In genomic region chr5:172721455-172722308, GRCh38 we compare ENCODE assay signal across 11 cellular contexts. TPM values are rescaled to one million over a fixed set of nuclear protein-coding genes. Genes with fewer than 3 reads are reported as not detected.
DNase-seq lines count a peak whose midpoint lies in the region; ATAC-seq lines count a peak whose summit lies in the region.
"Had no signal": no experiment of that assay in that cellular context is flagged by ENCODE, and none has a peak within 500 bp of the region (broad histone marks: within the 10 kb centered on the region; RNA-seq: fewer than 3 reads in every experiment).

No MANE protein-coding gene starts in this region.

- peaks cover 0 to 3% of the 10 kb centered on the region in 2 donors for H3K4me1 ChIP-seq in esophagus (ENCODE audit: control insufficient read depth in 2 of 2, insufficient read depth in 2 of 2, low read length in 1 of 2)
- H3K4me1 ChIP-seq in urinary bladder (ENCODE audit: insufficient read depth) = no peaks in the 10 kb centered on the region

- H3K4me3 ChIP-seq in esophagus (ENCODE audit: low read depth in 1 of 2, low read length in 2 of 2) (no peak overlapping the region), urinary bladder (ENCODE audit: low read depth, low read length) (no peak overlapping the region)

- H3K27me3 Mint-ChIP-seq in activated T-cell treated with anti-CD3 and anti-CD28 coated beads, Interleukin-2, amount 50 U/mL, for 4 hours (ENCODE audit: low read depth) = peaks cover 4% of the 10 kb centered on the region

- no peaks in the 10 kb centered on the region for H3K9me3 ChIP-seq in esophagus (ENCODE audit: control insufficient read depth in 2 of 2, insufficient read depth in 1 of 2, low read depth in 1 of 2, low read length in 1 of 2)

- 38 to 47% methylated on average over 17 of the region's 17 CpGs for WGBS in esophagus, 2 donors
- WGBS in urinary bladder = 42% methylated on average over 17 of the region's 17 CpGs

- H3K4me3 Mint-ChIP-seq in activated T-cell treated with anti-CD3 and anti-CD28 coated beads, Interleukin-2, amount 50 U/mL, for 4 hours = peak overlapping the region; percentile 48
- H3K4me3 Mint-ChIP-seq: neural crest cell had no signal

- no peaks in the 10 kb centered on the region for H3K9me3 Mint-ChIP-seq in activated T-cell treated with anti-CD3 and anti-CD28 coated beads, Interleukin-2, amount 50 U/mL, for 4 hours
- H3K9me3 Mint-ChIP-seq: neural crest cell had no signal

- no peaks in the 10 kb centered on the region for H3K36me3 Mint-ChIP-seq in activated T-cell treated with anti-CD3 and anti-CD28 coated beads, Interleukin-2, amount 50 U/mL, for 4 hours (ENCODE audit: insufficient read depth)

- H3K27me3 ChIP-seq in esophagus (ENCODE audit: control insufficient read depth in 1 of 2, insufficient read depth in 2 of 2, low read length in 2 of 2) = no peaks in the 10 kb centered on the region

- ATAC-seq in activated T-cell treated with anti-CD3 and anti-CD28 coated beads, Interleukin-2, amount 50 U/mL, for 4 hours = peak in 1 of 2 donors; percentile 44
- ATAC-seq: HCT116 had no signal

- DNase-seq in activated T-cell treated with anti-CD3 and anti-CD28 coated beads, Interleukin-2, amount 50 U/mL, for 4 hours = no peak
- DNase-seq in activated T-cell treated with anti-CD3 and anti-CD28 coated beads for 4 hours = no peak
- peak; percentile 94 to 98 for DNase-seq in lung microvascular endothelial cell (ENCODE audit: low read depth in 2 of 2)
- DNase-seq in SKM-1 treated with dmso at 0.1 percent for 144 hours (lab: John Stamatoyannopoulos, UW; ENCODE audit: unreplicated experiment) = no peak
- no peak for DNase-seq in DMS 273 treated with DMSO at 0.1 percent for 48 hours (lab: John Stamatoyannopoulos, UW)
- no peak for DNase-seq in A172 (ENCODE audit: low spot score)
- DNase-seq: NCI-H524 treated with DMSO at 0.1 percent for 48 hours had no signal

- H3K36me3 ChIP-seq in esophagus (ENCODE audit: control insufficient read depth in 2 of 2, insufficient read depth in 2 of 2, low read length in 1 of 2) (no peaks in the 10 kb centered on the region), urinary bladder (ENCODE audit: insufficient read depth) (no peaks in the 10 kb centered on the region)

- H3K27ac ChIP-seq in esophagus (ENCODE audit: low read depth in 2 of 2, low read length in 1 of 2) (peak overlapping the region; percentile 2 to 62), urinary bladder (ENCODE audit: low read depth) (peak overlapping the region; percentile 56)

- H3K4me1 Mint-ChIP-seq in activated T-cell treated with anti-CD3 and anti-CD28 coated beads, Interleukin-2, amount 50 U/mL, for 4 hours (ENCODE audit: low read depth) = peaks cover 18% of the 10 kb centered on the region

RNA-seq across cellular contexts. Expression of gene DUSP1, which starts 49.3 kb away (rescaled TPM):
- total RNA-seq in activated T-cell treated with anti-CD3 and anti-CD28 coated beads, Interleukin-2, amount 50 U/mL, for 4 hours = 10 to 100 TPM; 11.4 to 15.0 (median 15.0) TPM
- 100 to 1,000 TPM in 1 of 2 donors, 10 to 100 TPM in 1; 90.4 to 129 TPM for polyA plus RNA-seq in esophagus
- 81.3 and 357 TPM in 2 replicates for total RNA-seq in lung microvascular endothelial cell
- 76.4 TPM for total RNA-seq in urinary bladder
- 822 TPM for polyA plus RNA-seq in urinary bladder
- total RNA-seq in A172 (2014; rRNA removed; shearing (Covaris generic)) = 42.5 and 58.2 TPM in 2 replicates

Comparison
In these comparisons a context has a peak if more than half of its experiments do, and no peak if none do; other contexts are left out.
1. DNase-seq: peak in lung microvascular endothelial cell (2 of 2); none in activated T-cell treated with anti-CD3 and anti-CD28 coated beads, Interleukin-2, amount 50 U/mL, for 4 hours (single experiment), activated T-cell treated with anti-CD3 and anti-CD28 coated beads for 4 hours (single experiment), SKM-1 treated with dmso at 0.1 percent for 144 hours (single experiment), DMS 273 treated with DMSO at 0.1 percent for 48 hours (single experiment) and A172 (single experiment).